In genomic region chr4:102759835-102760644, GRCh38 we compare ENCODE assay signal across 8 cellular contexts. TPM values are rescaled to one million over a fixed set of nuclear protein-coding genes. Genes with fewer than 3 reads are reported as not detected.
DNase-seq lines count a peak whose midpoint lies in the region; ATAC-seq and TF ChIP-seq lines count a peak whose summit lies in the region.

No MANE protein-coding gene starts in this region.

- H3K4me3 Mint-ChIP-seq in IgD-negative memory B cell, result peak overlapping the region; percentile 83 to 97 (median 94)

- H3K4me1 Mint-ChIP-seq in IgD-negative memory B cell, result peaks cover 18 to 44% (median 32%) of the 10 kb centered on the region in 3 donors

- ATAC-seq in GM21825 (IDR thresholded peaks at IDR 0.05; ENCODE audit: unreplicated experiment) (peak; percentile 57), upper lobe of left lung (ENCODE audit: low FRiP score in 2 of 2) (peak; percentile 85 to 87)

- peak overlapping the region; percentile 85 to 98 (median 96) for H3K27ac Mint-ChIP-seq in IgD-negative memory B cell

- TF ChIP-seq EP300 in upper lobe of left lung (IDR thresholded peaks at IDR 0.05), result peak in 3 of 4 donors; percentile 43 to 79 (median 60)

- WGBS in upper lobe of left lung, 2 donors, result 2 to 3% methylated on average over 25 of the region's 25 CpGs

- H3K9me3 ChIP-seq in upper lobe of left lung, result no peaks in the 10 kb centered on the region

- H3K4me3 ChIP-seq in upper lobe of left lung, result peak overlapping the region; percentile 68 to 88 (median 71)

- H3K27ac ChIP-seq in upper lobe of left lung, result peak overlapping the region; percentile 91 to 96 (median 92)

- no peak for TF ChIP-seq POLR2A in upper lobe of left lung (IDR thresholded peaks at IDR 0.05)

- peak in 1 of 6 experiments; percentile 9 for TF ChIP-seq CTCF in upper lobe of left lung (IDR thresholded peaks at IDR 0.05)

- H3K27me3 ChIP-seq in upper lobe of left lung, result no peaks in the 10 kb centered on the region

- H3K27me3 Mint-ChIP-seq in IgD-negative memory B cell, result peaks cover 2% of the 10 kb centered on the region

- peaks cover 3 to 32% (median 17%) of the 10 kb centered on the region in 4 donors for H3K4me1 ChIP-seq in upper lobe of left lung

- H3K36me3 ChIP-seq in upper lobe of left lung, result no peaks in the 10 kb centered on the region

- DNase-seq in activated CD8-positive, alpha-beta memory T cell treated with anti-CD3 and anti-CD28 coated beads for 24 hours, result peak; percentile 61
- no peak for DNase-seq in activated CD8-positive, alpha-beta memory T cell treated with anti-CD3 and anti-CD28 coated beads, Interleukin-2, amount 50 U/mL, for 4 hours
- peak; percentile 24 for DNase-seq in UCSD-AML1 (lab: John Stamatoyannopoulos, UW; ENCODE audit: unreplicated experiment)
- peak; percentile 39 for DNase-seq in epidermal melanocyte (ENCODE audit: insufficient read length, low spot score)
- peak; percentile 80 for DNase-seq in midbrain (lab: John Stamatoyannopoulos, UW)
- DNase-seq in upper lobe of left lung, result peak in 1 of 2 donors; percentile 76

- H3K9me3 Mint-ChIP-seq in IgD-negative memory B cell, result peaks cover 0 to 2% (median 0%) of the 10 kb centered on the region in 3 donors

- H3K36me3 Mint-ChIP-seq in IgD-negative memory B cell, result no peaks in the 10 kb centered on the region

RNA-seq across cellular contexts. Expression of gene MANBA, which starts 0.7 kb away (rescaled TPM):
- polyA plus RNA-seq in IgD-negative memory B cell, result 32.4 TPM
- 100 to 1,000 TPM in 2 of 6 donors, 10 to 100 TPM in 4; 47.6 to 152 (median 59.3) TPM for total RNA-seq in upper lobe of left lung
